ENCODE assay signal across 17 cellular contexts in genomic region chr15:31485911-31486461, GRCh38.
DNase-seq lines count a peak whose midpoint lies in the region; ATAC-seq lines count a peak whose summit lies in the region.
"Had no signal": no experiment of that assay in that cellular context is flagged by ENCODE, and none has a peak within 500 bp of the region (broad histone marks: within the 10 kb centered on the region; RNA-seq: fewer than 3 reads in every experiment).

No MANE protein-coding gene starts in this region.

- no peaks in the 10 kb centered on the region for H3K27me3 Mint-ChIP-seq in activated naive CD8-positive, alpha-beta T cell treated with anti-CD3 and anti-CD28 coated beads, Interleukin-2, amount 10 ng/mL, durations not matched to agents 7 days and 5 days
- peaks cover 10% of the 10 kb centered on the region for H3K27me3 Mint-ChIP-seq in activated naive CD8-positive, alpha-beta T cell treated with anti-CD3 and anti-CD28 coated beads, Interleukin-2, amount 50 U/mL, for 24 hours
- no peaks in the 10 kb centered on the region for H3K27me3 Mint-ChIP-seq in activated T-helper 2 cell treated with anti-CD3 and anti-CD28 coated beads, Interferon-gamma antibody, Interleukin-2, Interleukin-4, amounts not matched to agents 10 μg/mL and 5 μg/mL and 100 μg/mL, durations not matched to agents 14 hours and 24 hours and 36 hours (ENCODE audit: low read depth)

- H3K9me3 Mint-ChIP-seq in activated naive CD8-positive, alpha-beta T cell treated with anti-CD3 and anti-CD28 coated beads, Interleukin-2, amount 10 ng/mL, durations not matched to agents 7 days and 5 days, result peaks cover 3% of the 10 kb centered on the region
- H3K9me3 Mint-ChIP-seq in activated naive CD8-positive, alpha-beta T cell treated with anti-CD3 and anti-CD28 coated beads, Interleukin-2, amount 50 U/mL, for 24 hours, result peaks cover 2% of the 10 kb centered on the region
- peaks cover 8% of the 10 kb centered on the region for H3K9me3 Mint-ChIP-seq in activated T-helper 2 cell treated with anti-CD3 and anti-CD28 coated beads, Interferon-gamma antibody, Interleukin-2, Interleukin-4, amounts not matched to agents 10 μg/mL and 5 μg/mL and 100 μg/mL, durations not matched to agents 14 hours and 24 hours and 36 hours
- H3K9me3 Mint-ChIP-seq: type B pancreatic cell had no signal

- H3K4me3 Mint-ChIP-seq in activated naive CD8-positive, alpha-beta T cell treated with anti-CD3 and anti-CD28 coated beads, Interleukin-2, amount 10 ng/mL, durations not matched to agents 7 days and 5 days, result peak overlapping the region; percentile 35
- H3K4me3 Mint-ChIP-seq in activated naive CD8-positive, alpha-beta T cell treated with anti-CD3 and anti-CD28 coated beads, Interleukin-2, amount 50 U/mL, for 24 hours, result no peak overlapping the region
- H3K4me3 Mint-ChIP-seq in activated T-helper 2 cell treated with anti-CD3 and anti-CD28 coated beads, Interferon-gamma antibody, Interleukin-2, Interleukin-4, amounts not matched to agents 10 μg/mL and 5 μg/mL and 100 μg/mL, durations not matched to agents 14 hours and 24 hours and 36 hours (ENCODE audit: low read depth), result no peak overlapping the region
- H3K4me3 Mint-ChIP-seq: dendritic cell treated with granulocyte-macrophage colony-stimulating factor and Interleukin-4, amounts not matched to agents 40 ng/mL and 50 ng/mL, for 4 days; type B pancreatic cell had no signal

- no peak for ATAC-seq in activated naive CD8-positive, alpha-beta T cell treated with anti-CD3 and anti-CD28 coated beads, Interleukin-2, amount 10 ng/mL, durations not matched to agents 7 days and 5 days (ENCODE audit: low read depth)
- no peak for ATAC-seq in activated naive CD8-positive, alpha-beta T cell treated with anti-CD3 and anti-CD28 coated beads, Interleukin-2, amount 50 U/mL, for 24 hours
- no peak for ATAC-seq in left lobe of liver
- ATAC-seq in GM21367 (IDR thresholded peaks at IDR 0.05; ENCODE audit: unreplicated experiment), result no peak
- ATAC-seq in GM19463 (IDR thresholded peaks at IDR 0.05; ENCODE audit: unreplicated experiment), result no peak
- ATAC-seq: K562, left ventricle myocardium superior, right lobe of liver had no signal

- peaks cover 15% of the 10 kb centered on the region for H3K36me3 Mint-ChIP-seq in activated naive CD8-positive, alpha-beta T cell treated with anti-CD3 and anti-CD28 coated beads, Interleukin-2, amount 10 ng/mL, durations not matched to agents 7 days and 5 days
- H3K36me3 Mint-ChIP-seq in activated naive CD8-positive, alpha-beta T cell treated with anti-CD3 and anti-CD28 coated beads, Interleukin-2, amount 50 U/mL, for 24 hours (ENCODE audit: low read depth), result peaks cover 3% of the 10 kb centered on the region
- peaks cover 35% of the 10 kb centered on the region for H3K36me3 Mint-ChIP-seq in activated T-helper 2 cell treated with anti-CD3 and anti-CD28 coated beads, Interferon-gamma antibody, Interleukin-2, Interleukin-4, amounts not matched to agents 10 μg/mL and 5 μg/mL and 100 μg/mL, durations not matched to agents 14 hours and 24 hours and 36 hours (ENCODE audit: low read depth)
- H3K36me3 Mint-ChIP-seq: type B pancreatic cell had no signal

- no peak overlapping the region for H3K27ac Mint-ChIP-seq in activated naive CD8-positive, alpha-beta T cell treated with anti-CD3 and anti-CD28 coated beads, Interleukin-2, amount 10 ng/mL, durations not matched to agents 7 days and 5 days
- no peak overlapping the region for H3K27ac Mint-ChIP-seq in activated naive CD8-positive, alpha-beta T cell treated with anti-CD3 and anti-CD28 coated beads, Interleukin-2, amount 50 U/mL, for 24 hours
- H3K27ac Mint-ChIP-seq in activated T-helper 2 cell treated with anti-CD3 and anti-CD28 coated beads, Interferon-gamma antibody, Interleukin-2, Interleukin-4, amounts not matched to agents 10 μg/mL and 5 μg/mL and 100 μg/mL, durations not matched to agents 14 hours and 24 hours and 36 hours, result peak overlapping the region; percentile 40
- H3K27ac Mint-ChIP-seq: dendritic cell treated with granulocyte-macrophage colony-stimulating factor and Interleukin-4, amounts not matched to agents 40 ng/mL and 50 ng/mL, for 4 days; type B pancreatic cell had no signal

- peaks cover 49% of the 10 kb centered on the region for H3K4me1 Mint-ChIP-seq in activated naive CD8-positive, alpha-beta T cell treated with anti-CD3 and anti-CD28 coated beads, Interleukin-2, amount 10 ng/mL, durations not matched to agents 7 days and 5 days
- peaks cover 71% of the 10 kb centered on the region for H3K4me1 Mint-ChIP-seq in activated naive CD8-positive, alpha-beta T cell treated with anti-CD3 and anti-CD28 coated beads, Interleukin-2, amount 50 U/mL, for 24 hours
- peaks cover 69% of the 10 kb centered on the region for H3K4me1 Mint-ChIP-seq in activated T-helper 2 cell treated with anti-CD3 and anti-CD28 coated beads, Interferon-gamma antibody, Interleukin-2, Interleukin-4, amounts not matched to agents 10 μg/mL and 5 μg/mL and 100 μg/mL, durations not matched to agents 14 hours and 24 hours and 36 hours (ENCODE audit: low read depth)

- intact Hi-C loops in activated T-helper 2 cell treated with anti-CD3 and anti-CD28 coated beads, Interferon-gamma antibody, Interleukin-2, Interleukin-4, amounts not matched to agents 10 μg/mL and 5 μg/mL and 100 μg/mL, durations not matched to agents 14 hours and 24 hours and 36 hours (cut with micrococcal nuclease), result loop anchor here (5.0 to 10.0 kb wide), 3 partner anchors 139 to 491 kb away; partner anchors contain the start of gene MTMR10

- POLR2A ChIA-PET in activated naive CD8-positive, alpha-beta T cell treated with anti-CD3 and anti-CD28 coated beads, Interleukin-2, amount 10 ng/mL, durations not matched to agents 7 days and 5 days (lab: Charles Lee), result interaction anchor here (5.1 kb wide), 1 partner anchor 48 kb away, joined by 48 read pairs; no protein-coding TSS in a partner anchor

- no peak for DNase-seq in activated naive CD8-positive, alpha-beta T cell treated with anti-CD3 and anti-CD28 coated beads, Interleukin-2, amount 10 ng/mL, durations not matched to agents 7 days and 5 days
- DNase-seq in activated naive CD8-positive, alpha-beta T cell treated with anti-CD3 and anti-CD28 coated beads, Interleukin-2, amount 50 U/mL, for 24 hours, result no peak
- no peak for DNase-seq in activated T-helper 2 cell treated with anti-CD3 and anti-CD28 coated beads, Interferon-gamma antibody, Interleukin-2, Interleukin-4, amounts not matched to agents 10 μg/mL and 5 μg/mL and 100 μg/mL, durations not matched to agents 14 hours and 24 hours and 36 hours (ENCODE audit: low spot score)
- DNase-seq in left lobe of liver (ENCODE audit: low spot score) (peak; percentile 7), DMS79 treated with DMSO at 0.1 percent for 48 hours (lab: John Stamatoyannopoulos, UW) (no peak), NCI-H82 (lab: John Stamatoyannopoulos, UW) (no peak)
- DNase-seq: activated naive CD4-positive, alpha-beta T cell treated with Interleukin-2 at 50 U/mL for 16 hours; left ventricle myocardium superior; NCI-H2029 treated with DMSO at 0.1 percent for 48 hours; Right ventricle myocardium superior; stimulated activated naive CD4-positive, alpha-beta T cell treated with Interleukin-2 at 50 U/mL for 16 hours had no signal
